Comparison of ENCODE assay signal across 28 cellular contexts in genomic region chr6:35068644-35069043, GRCh38.
DNase-seq lines count a peak whose midpoint lies in the region; ATAC-seq, FAIRE-seq and TF ChIP-seq lines count a peak whose summit lies in the region.
"Had no signal": no experiment of that assay in that cellular context is flagged by ENCODE, and none has a peak within 500 bp of the region (broad histone marks: within the 10 kb centered on the region; RNA-seq: fewer than 3 reads in every experiment).

No MANE protein-coding gene starts in this region.

- no peak overlapping the region for H2BK120ac ChIP-seq in H9 (ENCODE audit: low read depth, low read length, poor library complexity, severe bottlenecking)
- H2BK120ac ChIP-seq in H1 (replicated peaks; ENCODE audit: low read depth, low read length), result no peak overlapping the region

- H2AFZ ChIP-seq in H9 (ENCODE audit: low read length) (no peak overlapping the region), H1 (ENCODE audit: low read length) (no peak overlapping the region)

- H2BK5ac ChIP-seq in H9 (ENCODE audit: insufficient read length, low read length) (no peak overlapping the region), H1 (ENCODE audit: low read depth, low read length) (peak overlapping the region; percentile 78)

- H2AK5ac ChIP-seq in H9 (ENCODE audit: insufficient read length, low read length) (no peak overlapping the region), H1 (ENCODE audit: low read depth, low read length) (0 out of 2 replicates have a peak overlapping the region, but pooled peaks have one; percentile 53)

- H3K18ac ChIP-seq in H9 (ENCODE audit: insufficient read length, low read depth, low read length), result no peak overlapping the region
- no peak overlapping the region for H3K18ac ChIP-seq in H1 (ENCODE audit: extremely low read depth, low read length)

- H4K8ac ChIP-seq in H9 (replicated peaks; ENCODE audit: insufficient read length, low read depth, low read length) (no peak overlapping the region), H1 (ENCODE audit: extremely low read depth, insufficient read depth, low read length) (peak overlapping the region; percentile 63; the same call in 1 of the 2 replicates)

- no peak for DNase-seq in H9
- no peak for DNase-seq in H1 (ENCODE audit: low read depth in 1 of 2, low spot score in 2 of 2)
- no peak for DNase-seq in right atrium auricular region (ENCODE audit: low spot score)
- no peak for DNase-seq in activated CD8-positive, alpha-beta memory T cell treated with anti-CD3 and anti-CD28 coated beads, Interleukin-2, amount 50 U/mL, for 48 hours
- no peak for DNase-seq in coronary artery (ENCODE audit: low spot score)
- no peak for DNase-seq in stimulated activated naive CD8-positive, alpha-beta T cell treated with anti-CD3 and anti-CD28 coated beads, Interleukin-15, Interleukin-2, amounts not matched to agents 100 U/mL and 50 U/mL, for 24 hours
- DNase-seq in activated T-cell treated with anti-CD3 and anti-CD28 coated beads, Interleukin-2, amount 50 U/mL, for 4 hours, result no peak
- DNase-seq: activated CD4-positive, CD25-positive, alpha-beta regulatory T cell; activated naive CD4-positive, alpha-beta T cell; activated naive CD8-positive, alpha-beta T cell treated with anti-CD3 and anti-CD28 coated beads, Interleukin-2, amount 50 U/mL, for 24 hours; CD4-positive, alpha-beta T cell; DND-41; gastrocnemius medialis; hypothalamus; NCI-H1048; NCI-H446; NCI-H774; nucleus accumbens; RPMI8226; SK-N-SH; tibial artery had no signal

- WGBS in H9 (ENCODE audit: extremely low coverage, insufficient read length, low lambda C conversion rate), result no CpG with 5 or more reads among the region's 7 CpGs
- 80% methylated on average over 7 of the region's 7 CpGs; no CpG with 5 or more reads in 1 of the 2 experiments for WGBS in H1 (ENCODE audit: extremely low coverage in 1 of 2, insufficient coverage in 1 of 2, insufficient read length in 1 of 2, insufficient replicate concordance in 2 of 2, low coverage in 1 of 2, low lambda C conversion rate in 2 of 2, missing lambda C conversion rate in 1 of 2), 2 experiments

- no peak for TF ChIP-seq EP300 in H1 (IDR thresholded peaks at IDR 0.05; ENCODE audit: borderline replicate concordance in 1 of 2, low read depth in 2 of 2, low read length in 2 of 2)

- H3K4me1 ChIP-seq in H9 (ENCODE audit: insufficient read depth, low read length) (no peaks in the 10 kb centered on the region; the same call in 1 of the 2 replicates), H1 (replicated peaks in 1 of 4; ENCODE audit: control insufficient read depth in 3 of 4, insufficient read depth in 4 of 4, low read length in 3 of 4) (peaks cover 4 to 28% (median 19%) of the 10 kb centered on the region in 4 experiments), right atrium auricular region (peaks cover 0 to 52% of the 10 kb centered on the region in 2 donors), rectal smooth muscle tissue (ENCODE audit: control insufficient read depth, insufficient read depth, low read length) (peaks cover 5% of the 10 kb centered on the region)
- H3K4me1 ChIP-seq: tibial artery had no signal

- no peak overlapping the region for H3K27ac ChIP-seq in H9 (ENCODE audit: insufficient read length, low read depth, low read length)
- H3K27ac ChIP-seq in H1 (ENCODE audit: low read depth, low read length), result no peak overlapping the region
- peak overlapping the region; percentile 39 to 44 for H3K27ac ChIP-seq in right atrium auricular region
- peak overlapping the region; percentile 14 for H3K27ac ChIP-seq in rectal smooth muscle tissue (ENCODE audit: low read depth, low read length)
- peak overlapping the region in 1 of 2 donors; percentile 47 for H3K27ac ChIP-seq in coronary artery
- H3K27ac ChIP-seq: gastrocnemius medialis had no signal

- POLR2A ChIA-PET in H1 (lab: Charles Lee; ENCODE audit: partially characterized antibody), result interaction anchor here (0.8 kb wide), 1 partner anchor 9 kb away, joined by 3 read pairs; no protein-coding TSS in a partner anchor

- H3K36me3 ChIP-seq in H1 (ENCODE audit: control insufficient read depth in 2 of 4, insufficient read depth in 4 of 4, low read length in 3 of 4), result no peaks in the 10 kb centered on the region; a peak in 1 of 8 replicates
- peaks cover 42% of the 10 kb centered on the region for H3K36me3 ChIP-seq in right atrium auricular region
- peaks cover 11% of the 10 kb centered on the region for H3K36me3 ChIP-seq in rectal smooth muscle tissue (ENCODE audit: control insufficient read depth, insufficient read depth, low read length)

- H2BK15ac ChIP-seq in H9 (ENCODE audit: low read depth, low read length) (no peak overlapping the region), H1 (ENCODE audit: low read length) (peak overlapping the region; percentile 61; the same call in 1 of the 2 replicates)

- peaks cover 32 to 62% of the 10 kb centered on the region in 2 experiments for H3K4me1 Mint-ChIP-seq in H9
- H3K4me1 Mint-ChIP-seq in activated T-cell treated with anti-CD3 and anti-CD28 coated beads, Interleukin-2, amount 50 U/mL, for 4 hours (ENCODE audit: low read depth), result no peaks in the 10 kb centered on the region
- H3K4me1 Mint-ChIP-seq: activated naive CD8-positive, alpha-beta T cell treated with anti-CD3 and anti-CD28 coated beads, Interleukin-2, amount 50 U/mL, for 24 hours had no signal

- TF ChIP-seq RAD21 in H1 (IDR thresholded peaks at IDR 0.05 in 1 of 2, conservative IDR thresholded peaks at IDR 0.05 in 1 of 2; ENCODE audit: low read depth in 2 of 2, low read length in 2 of 2), result no peak

- H3K4ac ChIP-seq in H9 (ENCODE audit: low read depth, low read length) (no peak overlapping the region), H1 (replicated peaks; ENCODE audit: insufficient read length, low read depth, low read length) (peak overlapping the region; percentile 40)

- peaks cover 0 to 6% (median 3%) of the 10 kb centered on the region in 3 experiments; a peak in 3 of 7 replicates for H3K36me3 Mint-ChIP-seq in H9 (ENCODE audit: insufficient read depth in 1 of 3, low read depth in 3 of 3)
- H3K36me3 Mint-ChIP-seq in activated T-cell treated with anti-CD3 and anti-CD28 coated beads, Interleukin-2, amount 50 U/mL, for 4 hours (ENCODE audit: insufficient read depth), result peaks cover 12% of the 10 kb centered on the region

- H3K79me2 ChIP-seq in H9 (ENCODE audit: insufficient read depth, low read length) (no peaks in the 10 kb centered on the region), H1 (ENCODE audit: control insufficient read depth in 1 of 2, insufficient read depth in 2 of 2, low read length in 2 of 2) (no peaks in the 10 kb centered on the region)

- ATAC-seq in stimulated activated naive CD8-positive, alpha-beta T cell treated with anti-CD3 and anti-CD28 coated beads, Interleukin-15, Interleukin-2, amounts not matched to agents 100 U/mL and 50 U/mL, for 24 hours, result no peak
- ATAC-seq in activated T-cell treated with anti-CD3 and anti-CD28 coated beads, Interleukin-2, amount 50 U/mL, for 4 hours, result no peak
- ATAC-seq: activated naive CD8-positive, alpha-beta T cell treated with anti-CD3 and anti-CD28 coated beads, Interleukin-2, amount 50 U/mL, for 24 hours had no signal

- no peaks in the 10 kb centered on the region; a peak in 1 of 5 replicates for H3K9me3 Mint-ChIP-seq in H9
- no peaks in the 10 kb centered on the region for H3K9me3 Mint-ChIP-seq in activated T-cell treated with anti-CD3 and anti-CD28 coated beads, Interleukin-2, amount 50 U/mL, for 4 hours
- H3K9me3 Mint-ChIP-seq: activated naive CD8-positive, alpha-beta T cell treated with anti-CD3 and anti-CD28 coated beads, Interleukin-2, amount 50 U/mL, for 24 hours; CD4-positive, alpha-beta T cell; central memory CD8-positive, alpha-beta T cell; dendritic cell treated with granulocyte-macrophage colony-stimulating factor and Interleukin-4, amounts not matched to agents 40 ng/mL and 50 ng/mL, for 4 days; stimulated activated naive CD8-positive, alpha-beta T cell treated with anti-CD3 and anti-CD28 coated beads, Interleukin-15, Interleukin-2, amounts not matched to agents 100 ng/mL and 50 ng/mL, for 24 hours; T-helper 1 cell treated with Interleukin-12 subunit alpha and Interleukin-12 subunit beta and Interleukin-4 antibody, amounts not matched to agents 30 μg/mL and 1 μg/mL, for 36 hours had no signal

- no peak overlapping the region for H3K4me3 ChIP-seq in H1 (ENCODE audit: extremely low read depth in 1 of 4, insufficient read depth in 2 of 4, low read depth in 3 of 4, low read length in 4 of 4)
- no peak overlapping the region for H3K4me3 ChIP-seq in right atrium auricular region
- no peak overlapping the region for H3K4me3 ChIP-seq in rectal smooth muscle tissue (ENCODE audit: low read length)
- no peak overlapping the region for H3K4me3 ChIP-seq in coronary artery
- H3K4me3 ChIP-seq: gastrocnemius medialis, skin epidermis, tibial artery had no signal

- H3K79me1 ChIP-seq in H9 (ENCODE audit: insufficient read depth, low read depth, low read length, poor library complexity, severe bottlenecking) (no peaks in the 10 kb centered on the region), H1 (ENCODE audit: low read depth, low read length) (no peaks in the 10 kb centered on the region; the same call in 1 of the 2 replicates)

- H3K9ac ChIP-seq in H9 (ENCODE audit: extremely low read depth, insufficient read length, low read length) (no peak overlapping the region), H1 (replicated peaks in 1 of 4; ENCODE audit: extremely low read depth in 1 of 4, low read depth in 3 of 4, low read length in 3 of 4) (peak overlapping the region in 1 of 4 experiments; percentile 18; a peak in 1 of 7 replicates), rectal smooth muscle tissue (ENCODE audit: low read length) (no peak overlapping the region)
- H3K9ac ChIP-seq: SK-N-SH had no signal

- no peak overlapping the region for H3K4me2 ChIP-seq in H9 (ENCODE audit: insufficient read depth, insufficient read length, low read length)
- no peak overlapping the region for H3K4me2 ChIP-seq in H1 (ENCODE audit: insufficient read depth in 1 of 2, low read depth in 2 of 2, low read length in 2 of 2)
- H3K4me2 ChIP-seq: SK-N-SH had no signal

- H3T11ph ChIP-seq in H9 (ENCODE audit: low read length), result no peak overlapping the region

- H2BK20ac ChIP-seq in H9 (ENCODE audit: low read depth, low read length, poor library complexity, severe bottlenecking), result no peak overlapping the region
- peak overlapping the region; percentile 32; the same call in 1 of the 2 replicates for H2BK20ac ChIP-seq in H1 (ENCODE audit: low read length)

- no peak for TF ChIP-seq CTCF in H9 (conservative IDR thresholded peaks at IDR 0.05)
- TF ChIP-seq CTCF in H1 (IDR thresholded peaks at IDR 0.05; ENCODE audit: control extremely low read depth in 1 of 3, insufficient read depth in 1 of 3, low read depth in 1 of 3, low read length in 3 of 3), result no peak
- TF ChIP-seq CTCF in right atrium auricular region (IDR thresholded peaks at IDR 0.05), result no peak
- TF ChIP-seq CTCF in coronary artery (IDR thresholded peaks at IDR 0.05), result no peak

- no peaks in the 10 kb centered on the region for H3K9me3 ChIP-seq in H9 (ENCODE audit: control insufficient read depth, low read depth, low read length)
- no peaks in the 10 kb centered on the region for H3K9me3 ChIP-seq in H1 (ENCODE audit: insufficient read depth in 2 of 2, low read depth in 1 of 2, low read length in 1 of 2)
- no peaks in the 10 kb centered on the region for H3K9me3 ChIP-seq in right atrium auricular region
- H3K9me3 ChIP-seq: gastrocnemius medialis, SK-N-SH, tibial artery had no signal

- no peaks in the 10 kb centered on the region for H3K23me2 ChIP-seq in H9 (ENCODE audit: insufficient read length, low read depth, low read length, poor library complexity, severe bottlenecking)
- H3K23me2 ChIP-seq in H1 (ENCODE audit: low read depth, low read length), result no peaks in the 10 kb centered on the region; the same call in 1 of the 2 replicates

- H4K91ac ChIP-seq in H9 (ENCODE audit: insufficient read length, low read depth, low read length) (no peak overlapping the region), H1 (replicated peaks; ENCODE audit: insufficient read length, low read length) (peak overlapping the region; percentile 61)

- no peak for TF ChIP-seq POLR2A in H1 (IDR thresholded peaks at IDR 0.05; ENCODE audit: control extremely low read depth in 1 of 2, low read depth in 2 of 2, low read length in 2 of 2)

- H3K27me3 Mint-ChIP-seq in H9 (ENCODE audit: low read depth), result no peaks in the 10 kb centered on the region
- no peaks in the 10 kb centered on the region for H3K27me3 Mint-ChIP-seq in activated T-cell treated with anti-CD3 and anti-CD28 coated beads, Interleukin-2, amount 50 U/mL, for 4 hours (ENCODE audit: low read depth)
- H3K27me3 Mint-ChIP-seq: activated naive CD8-positive, alpha-beta T cell treated with anti-CD3 and anti-CD28 coated beads, Interleukin-2, amount 50 U/mL, for 24 hours; CD4-positive, alpha-beta T cell; central memory CD8-positive, alpha-beta T cell; dendritic cell treated with granulocyte-macrophage colony-stimulating factor and Interleukin-4, amounts not matched to agents 40 ng/mL and 50 ng/mL, for 4 days; stimulated activated naive CD8-positive, alpha-beta T cell treated with anti-CD3 and anti-CD28 coated beads, Interleukin-15, Interleukin-2, amounts not matched to agents 100 ng/mL and 50 ng/mL, for 24 hours had no signal

- no peak overlapping the region for H3K23ac ChIP-seq in H9 (ENCODE audit: insufficient read length, low read depth, low read length)
- no peak overlapping the region for H3K23ac ChIP-seq in H1 (ENCODE audit: insufficient read length)

- H3K4me3 Mint-ChIP-seq in H9, result no peak overlapping the region
- H3K4me3 Mint-ChIP-seq in activated T-cell treated with anti-CD3 and anti-CD28 coated beads, Interleukin-2, amount 50 U/mL, for 4 hours, result no peak overlapping the region
- H3K4me3 Mint-ChIP-seq: activated naive CD8-positive, alpha-beta T cell treated with anti-CD3 and anti-CD28 coated beads, Interleukin-2, amount 50 U/mL, for 24 hours; CD4-positive, alpha-beta T cell; central memory CD8-positive, alpha-beta T cell; dendritic cell treated with granulocyte-macrophage colony-stimulating factor and Interleukin-4, amounts not matched to agents 40 ng/mL and 50 ng/mL, for 4 days; stimulated activated naive CD8-positive, alpha-beta T cell treated with anti-CD3 and anti-CD28 coated beads, Interleukin-15, Interleukin-2, amounts not matched to agents 100 ng/mL and 50 ng/mL, for 24 hours; T-helper 1 cell treated with Interleukin-12 subunit alpha and Interleukin-12 subunit beta and Interleukin-4 antibody, amounts not matched to agents 30 μg/mL and 1 μg/mL, for 36 hours had no signal

- H3K56ac ChIP-seq in H9 (ENCODE audit: insufficient read length, low read depth, low read length) (no peak overlapping the region), H1 (replicated peaks; ENCODE audit: insufficient read length, low read depth, low read length) (no peak overlapping the region)

- CTCF ChIA-PET in H1 (lab: Charles Lee; ENCODE audit: partially characterized antibody), result interaction anchor here (0.7 to 3.2 kb wide), 15 partner anchors 11 to 172 kb away, joined by 3 to 14 read pairs (median 4); no protein-coding TSS in a partner anchor

- H3K27me3 ChIP-seq in H9 (ENCODE audit: insufficient read depth, low read length) (no peaks in the 10 kb centered on the region), H1 (replicated peaks in 1 of 4; ENCODE audit: control insufficient read depth in 3 of 4, extremely low read depth in 1 of 4, insufficient read depth in 3 of 4, low read length in 3 of 4) (no peaks in the 10 kb centered on the region), right atrium auricular region (no peaks in the 10 kb centered on the region), rectal smooth muscle tissue (ENCODE audit: control insufficient read depth, insufficient read depth, low read length) (no peaks in the 10 kb centered on the region)
- H3K27me3 ChIP-seq: gastrocnemius medialis, tibial artery had no signal

- H4K20me1 ChIP-seq in H9 (ENCODE audit: control insufficient read depth, insufficient read depth, insufficient read length) (no peaks in the 10 kb centered on the region), H1 (replicated peaks in 1 of 2; ENCODE audit: control insufficient read depth in 1 of 2, insufficient read depth in 2 of 2, low read length in 2 of 2) (no peaks in the 10 kb centered on the region)

- no peak overlapping the region; the same call in 1 of the 2 replicates for H3K14ac ChIP-seq in H9 (ENCODE audit: insufficient read depth, low read length)
- no peak overlapping the region for H3K14ac ChIP-seq in H1 (ENCODE audit: insufficient read length)

- no peak for FAIRE-seq in H1 (lab: Jason Lieb, UNC)
- FAIRE-seq: D721Med had no signal

- peak overlapping the region; percentile 15 to 96 (median 93); a peak in 6 of 7 replicates for H3K27ac Mint-ChIP-seq in H9
- H3K27ac Mint-ChIP-seq: activated naive CD8-positive, alpha-beta T cell treated with anti-CD3 and anti-CD28 coated beads, Interleukin-2, amount 50 U/mL, for 24 hours; CD4-positive, alpha-beta T cell; stimulated activated naive CD8-positive, alpha-beta T cell treated with anti-CD3 and anti-CD28 coated beads, Interleukin-15, Interleukin-2, amounts not matched to agents 100 ng/mL and 50 ng/mL, for 24 hours; T-helper 1 cell treated with Interleukin-12 subunit alpha and Interleukin-12 subunit beta and Interleukin-4 antibody, amounts not matched to agents 30 μg/mL and 1 μg/mL, for 36 hours had no signal

- H4K5ac ChIP-seq in H9 (ENCODE audit: insufficient read length, low read depth, low read length) (no peak overlapping the region), H1 (ENCODE audit: insufficient read length, low read depth, low read length) (no peak overlapping the region)

- H2BK12ac ChIP-seq in H9 (ENCODE audit: insufficient read length, low read depth, low read length), result no peak overlapping the region
- H2BK12ac ChIP-seq in H1 (ENCODE audit: low read depth, low read length), result peak overlapping the region; percentile 84; the same call in 1 of the 2 replicates

Comparison
In these comparisons a context has a peak if more than half of its experiments do, and no peak if none do; other contexts are left out.
1. H3K27ac ChIP-seq: peak in right atrium auricular region (2 of 2) and rectal smooth muscle tissue (single experiment); none in H9 (single experiment) and H1 (single experiment).